Comparison of ENCODE assay signal across 1 cellular context in genomic region chr2:223026357-223027110, GRCh38.
A peak's percentile ranks its signal among the peaks of the same experiment; 100 is the strongest.
TF ChIP-seq lines count a peak whose summit lies in the region.

No MANE protein-coding gene starts in this region.

TF ChIP-seq in H1, 55 proteins besides CTCF, POLR2A, EP300 and RAD21:
- no peak for TF ChIP-seq RBBP5 (IDR thresholded peaks at IDR 0.05; ENCODE audit: borderline replicate concordance, low read depth, low read length)
- no peak for TF ChIP-seq PHF8 (conservative IDR thresholded peaks at IDR 0.05; ENCODE audit: low read depth, low read length)
- TF ChIP-seq HDAC2 (IDR thresholded peaks at IDR 0.05; ENCODE audit: borderline replicate concordance in 1 of 2, low read depth in 2 of 2, low read length in 2 of 2): no peak
- TF ChIP-seq SIN3A (conservative IDR thresholded peaks at IDR 0.05 in 1 of 2, IDR thresholded peaks at IDR 0.05 in 1 of 2; ENCODE audit: low read depth in 1 of 2, low read length in 2 of 2): no peak
- TF ChIP-seq RNF2 (IDR thresholded peaks at IDR 0.05; ENCODE audit: borderline replicate concordance, low read depth, low read length, missing control alignments, poor library complexity, severe bottlenecking): no peak
- TF ChIP-seq USF2 (IDR thresholded peaks at IDR 0.05; ENCODE audit: low read length): no peak
- TF ChIP-seq BACH1 (IDR thresholded peaks at IDR 0.05; ENCODE audit: low read length): peak; percentile 90
- peak; percentile 71 for TF ChIP-seq MAFK (IDR thresholded peaks at IDR 0.05; ENCODE audit: low read depth, low read length)
